In the genomic region with DNA sequence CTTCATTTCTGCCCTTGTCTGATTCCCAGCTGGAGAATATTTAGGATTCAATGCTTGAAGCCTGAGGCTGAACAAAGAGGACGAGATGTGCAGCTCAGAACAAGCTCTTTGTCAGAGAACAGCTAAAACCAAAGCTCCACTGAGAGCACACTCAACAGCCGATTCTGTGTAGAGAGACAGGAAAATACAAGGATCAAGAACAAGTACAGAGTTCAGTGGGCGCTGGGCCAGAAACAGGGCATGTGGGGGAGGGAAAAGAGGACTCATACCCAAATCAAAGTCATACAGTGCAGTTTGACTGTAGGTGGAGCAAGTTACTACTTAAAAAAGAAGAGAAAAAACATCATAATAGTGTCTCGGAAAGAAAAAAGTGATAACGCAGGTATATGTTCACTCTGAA, we compare ENCODE assay signal across 10 cellular contexts. TPM values are rescaled to one million over a fixed set of nuclear protein-coding genes. Genes with fewer than 3 reads are reported as not detected.
DNase-seq lines count a peak whose midpoint lies in the region; ATAC-seq and TF ChIP-seq lines count a peak whose summit lies in the region.
"Had no signal": no experiment of that assay in that cellular context is flagged by ENCODE, and none has a peak within 500 bp of the region (broad histone marks: within the 10 kb centered on the region; RNA-seq: fewer than 3 reads in every experiment).

AGMO (minus strand) TSS at position 176 of the 400 bp plus-strand sequence.

- H3K9me2 ChIP-seq in PC-3 (replicated peaks; ENCODE audit: low read length): no peaks in the 10 kb centered on the region

- CTCF ChIA-PET in PC-3 (lab: Charles Lee): interaction anchor here (0.6 to 1.5 kb wide), 2 partner anchors 159 to 1417 kb away, joined by 3 to 5 read pairs; no protein-coding TSS in a partner anchor
- CTCF ChIA-PET in activated naive CD4-positive, alpha-beta T cell treated with anti-CD3 and anti-CD28 coated beads for 36 hours (lab: Charles Lee): no interaction called here

- no peak within 1 kb of the TSS for H2AFZ ChIP-seq in PC-3 (ENCODE audit: low read length)
- H2AFZ ChIP-seq in neural progenitor cell (replicated peaks): no peak within 1 kb of the TSS
- H2AFZ ChIP-seq: parathyroid adenoma had no signal

- H3K4me3 Mint-ChIP-seq in neural progenitor cell: no peak within 1 kb of the TSS
- no peak within 1 kb of the TSS for H3K4me3 Mint-ChIP-seq in activated naive CD4-positive, alpha-beta T cell treated with anti-CD3 and anti-CD28 coated beads for 36 hours
- H3K4me3 Mint-ChIP-seq: activated naive CD4-positive, alpha-beta T cell treated with anti-CD3 and anti-CD28 coated beads, Interleukin-2, amount 50 U/mL, for 24 hours had no signal

- intact Hi-C loops in PC-3 (cut with micrococcal nuclease): no loop called here
- intact Hi-C loops in activated naive CD4-positive, alpha-beta T cell treated with anti-CD3 and anti-CD28 coated beads for 36 hours (cut with micrococcal nuclease): no loop called here

- H4K20me1 ChIP-seq in PC-3 (ENCODE audit: low read length) (no peaks in the 10 kb centered on the region), neural progenitor cell (ENCODE audit: low read depth) (no peaks in the 10 kb centered on the region)

- H3K27ac Mint-ChIP-seq in neural progenitor cell: peak within 1 kb of the TSS; percentile 83
- H3K27ac Mint-ChIP-seq in activated naive CD4-positive, alpha-beta T cell treated with anti-CD3 and anti-CD28 coated beads for 36 hours: no peak within 1 kb of the TSS
- H3K27ac Mint-ChIP-seq: activated naive CD4-positive, alpha-beta T cell treated with anti-CD3 and anti-CD28 coated beads, Interleukin-2, amount 50 U/mL, for 24 hours had no signal

- no peak within 1 kb of the TSS for H3K9ac ChIP-seq in PC-3 (ENCODE audit: low read length)
- H3K9ac ChIP-seq in neural progenitor cell: no peak within 1 kb of the TSS
- H3K9ac ChIP-seq: parathyroid adenoma had no signal

- H3K9me3 ChIP-seq in PC-3 (ENCODE audit: low read length) (no peaks in the 10 kb centered on the region), neural progenitor cell (ENCODE audit: low read depth) (no peaks in the 10 kb centered on the region), MG63 (no peaks in the 10 kb centered on the region)

- H3K4me1 Mint-ChIP-seq in neural progenitor cell: peaks cover 15% of the 10 kb centered on the region
- no peaks in the 10 kb centered on the region for H3K4me1 Mint-ChIP-seq in activated naive CD4-positive, alpha-beta T cell treated with anti-CD3 and anti-CD28 coated beads for 36 hours (ENCODE audit: low read depth)
- H3K4me1 Mint-ChIP-seq: activated naive CD4-positive, alpha-beta T cell treated with anti-CD3 and anti-CD28 coated beads, Interleukin-2, amount 50 U/mL, for 24 hours had no signal

- H3K36me3 ChIP-seq in PC-3 (ENCODE audit: low read depth, low read length): no peaks in the 10 kb centered on the region
- no peaks in the 10 kb centered on the region for H3K36me3 ChIP-seq in neural progenitor cell
- H3K36me3 ChIP-seq in MG63: no peaks in the 10 kb centered on the region

- H3K36me3 Mint-ChIP-seq in neural progenitor cell: no peaks in the 10 kb centered on the region
- no peaks in the 10 kb centered on the region for H3K36me3 Mint-ChIP-seq in activated naive CD4-positive, alpha-beta T cell treated with anti-CD3 and anti-CD28 coated beads for 36 hours (ENCODE audit: low read depth)
- H3K36me3 Mint-ChIP-seq: activated naive CD4-positive, alpha-beta T cell treated with anti-CD3 and anti-CD28 coated beads, Interleukin-2, amount 50 U/mL, for 24 hours had no signal

- ATAC-seq in PC-3 (peak; percentile 62), GM19452 (IDR thresholded peaks at IDR 0.05; ENCODE audit: unreplicated experiment) (no peak)

- no peaks in the 10 kb centered on the region for H3F3A ChIP-seq in PC-3 (ENCODE audit: low read length, unreplicated experiment)
- H3F3A ChIP-seq in neural progenitor cell (ENCODE audit: low read depth): no peaks in the 10 kb centered on the region

- H3K27me3 ChIP-seq in PC-3 (ENCODE audit: low read length) (no peaks in the 10 kb centered on the region), neural progenitor cell (no peaks in the 10 kb centered on the region), MG63 (no peaks in the 10 kb centered on the region)

- POLR2A ChIA-PET in PC-3 (lab: Charles Lee; ENCODE audit: unreplicated experiment): no interaction called here

- TF ChIP-seq CTCF in PC-3 (conservative IDR thresholded peaks at IDR 0.05; ENCODE audit: low read depth, low read length): no peak
- TF ChIP-seq CTCF in neural progenitor cell (IDR thresholded peaks at IDR 0.05): no peak

- H3K4me2 ChIP-seq in PC-3 (ENCODE audit: low read length): no peak within 1 kb of the TSS
- H3K4me2 ChIP-seq in neural progenitor cell: no peak within 1 kb of the TSS

- H3K27me3 Mint-ChIP-seq in neural progenitor cell (ENCODE audit: insufficient read depth, low read depth): no peaks in the 10 kb centered on the region
- no peaks in the 10 kb centered on the region for H3K27me3 Mint-ChIP-seq in activated naive CD4-positive, alpha-beta T cell treated with anti-CD3 and anti-CD28 coated beads for 36 hours (ENCODE audit: low read depth)
- H3K27me3 Mint-ChIP-seq: activated naive CD4-positive, alpha-beta T cell treated with anti-CD3 and anti-CD28 coated beads, Interleukin-2, amount 50 U/mL, for 24 hours had no signal

- H3K4me1 ChIP-seq in PC-3 (ENCODE audit: insufficient read depth, low read length): no peaks in the 10 kb centered on the region
- H3K4me1 ChIP-seq in neural progenitor cell: no peaks in the 10 kb centered on the region
- H3K4me1 ChIP-seq: parathyroid adenoma had no signal

- H3K27ac ChIP-seq in PC-3 (ENCODE audit: low read length) (no peak within 1 kb of the TSS), neural progenitor cell (peak within 1 kb of the TSS; percentile 22)
- H3K27ac ChIP-seq: parathyroid adenoma had no signal

- H3K4me3 ChIP-seq in PC-3 (ENCODE audit: low read length): no peak within 1 kb of the TSS
- no peak within 1 kb of the TSS for H3K4me3 ChIP-seq in neural progenitor cell
- no peak within 1 kb of the TSS for H3K4me3 ChIP-seq in MG63

- BruUV-seq in PC-3 (replicated peaks; lab: Mats Ljungman, UMichigan): no TSS peak

- H3K79me2 ChIP-seq in PC-3 (ENCODE audit: low read length): no peaks in the 10 kb centered on the region
- no peaks in the 10 kb centered on the region for H3K79me2 ChIP-seq in neural progenitor cell (ENCODE audit: low read depth)
- H3K79me2 ChIP-seq: parathyroid adenoma had no signal

- H3K9me3 Mint-ChIP-seq in neural progenitor cell: no peaks in the 10 kb centered on the region
- peaks cover 9% of the 10 kb centered on the region for H3K9me3 Mint-ChIP-seq in activated naive CD4-positive, alpha-beta T cell treated with anti-CD3 and anti-CD28 coated beads for 36 hours
- H3K9me3 Mint-ChIP-seq: activated naive CD4-positive, alpha-beta T cell treated with anti-CD3 and anti-CD28 coated beads, Interleukin-2, amount 50 U/mL, for 24 hours had no signal

- peak; percentile 62 for DNase-seq in COLO668 (lab: John Stamatoyannopoulos, UW; ENCODE audit: unreplicated experiment)
- DNase-seq in PC-3: peak; percentile 32
- DNase-seq in fibroblast of peridontal ligament (ENCODE audit: extremely low read depth): peak; percentile 6
- DNase-seq in neural progenitor cell (ENCODE audit: low spot score): peak; percentile 28
- no peak for DNase-seq in activated gamma-delta T cell (lab: John Stamatoyannopoulos, UW)
- no peak for DNase-seq in MG63
- no peak for DNase-seq in activated naive CD4-positive, alpha-beta T cell treated with anti-CD3 and anti-CD28 coated beads for 36 hours

RNA-seq across cellular contexts. Expression of gene AGMO, which starts in this region (rescaled TPM):
- 0.11 TPM in 1 of 2 replicates, not detected in the other for total RNA-seq in PC-3 (2014; rRNA removed)
- 0.30 and 0.59 TPM in 2 replicates for total RNA-seq in neural progenitor cell (ENCODE audit: low replicate concordance)
- total RNA-seq in MG63 (2014; rRNA removed; shearing (Covaris generic); ENCODE audit: low replicate concordance): not detected in 2 replicates
- total RNA-seq in activated naive CD4-positive, alpha-beta T cell treated with anti-CD3 and anti-CD28 coated beads for 36 hours: not detected

Comparison
In these comparisons a context has a peak if more than half of its experiments do, and no peak if none do; other contexts are left out.
1. Peak in DNase-seq and ATAC-seq in PC-3; RNA of the gene not detected or under 1 TPM.
2. Peak in DNase-seq and H3K27ac ChIP-seq in neural progenitor cell; RNA of the gene not detected or under 1 TPM.
3. DNase-seq: peak in COLO668 (single experiment) and fibroblast of peridontal ligament (single experiment); none in activated gamma-delta T cell (single experiment), MG63 (single experiment) and activated naive CD4-positive, alpha-beta T cell treated with anti-CD3 and anti-CD28 coated beads for 36 hours (single experiment).